ENCODE assay signal across 14 cellular contexts in the genomic region with DNA sequence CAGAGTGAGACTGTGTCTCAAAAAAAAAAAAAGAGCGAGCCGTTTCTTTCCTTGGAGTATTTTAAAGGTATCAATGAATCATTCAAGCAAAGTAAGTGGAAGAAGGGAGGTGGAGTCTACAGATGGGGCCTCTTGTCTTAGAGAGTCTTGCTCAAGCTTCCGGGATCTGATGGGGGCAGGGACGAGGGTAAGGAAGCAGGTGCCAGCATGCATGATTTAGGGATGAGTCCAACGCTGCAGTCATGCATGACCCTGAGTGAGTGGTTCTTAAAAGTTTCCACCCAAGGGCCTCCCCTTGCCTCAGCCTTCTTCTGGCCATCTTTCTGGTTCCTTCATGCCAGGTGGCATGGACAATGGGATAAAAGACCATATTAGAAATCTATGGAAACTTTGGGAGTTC.
DNase-seq lines count a peak whose midpoint lies in the region; ATAC-seq, FAIRE-seq and TF ChIP-seq lines count a peak whose summit lies in the region.
"Had no signal": no experiment of that assay in that cellular context is flagged by ENCODE, and none has a peak within 500 bp of the region (broad histone marks: within the 10 kb centered on the region; RNA-seq: fewer than 3 reads in every experiment).

No MANE protein-coding gene starts in this region.

- no peaks in the 10 kb centered on the region for H3K23me2 ChIP-seq in H9 (ENCODE audit: insufficient read length, low read depth, low read length, poor library complexity, severe bottlenecking)

- H3K9me3 Mint-ChIP-seq in H9 (peaks cover 0 to 4% of the 10 kb centered on the region in 2 experiments; a peak in 2 of 5 replicates), neural progenitor cell (peaks cover 9% of the 10 kb centered on the region)

- no peak overlapping the region for H3K4me3 ChIP-seq in neural progenitor cell

- H3F3A ChIP-seq in neural progenitor cell (ENCODE audit: low read depth), result peaks cover 14% of the 10 kb centered on the region

- TF ChIP-seq CTCF in H9 (conservative IDR thresholded peaks at IDR 0.05), result no peak
- no peak for TF ChIP-seq CTCF in neural progenitor cell (IDR thresholded peaks at IDR 0.05)

- H4K20me1 ChIP-seq in H9 (ENCODE audit: control insufficient read depth, insufficient read depth, insufficient read length), result no peaks in the 10 kb centered on the region
- H4K20me1 ChIP-seq in neural progenitor cell (ENCODE audit: low read depth), result no peaks in the 10 kb centered on the region

- H4K8ac ChIP-seq in H9 (replicated peaks; ENCODE audit: insufficient read length, low read depth, low read length), result no peak overlapping the region

- H4K5ac ChIP-seq in H9 (ENCODE audit: insufficient read length, low read depth, low read length), result no peak overlapping the region

- H3K4me3 Mint-ChIP-seq in H9 (no peak overlapping the region), neural progenitor cell (no peak overlapping the region)
- H3K4me3 Mint-ChIP-seq: activated B cell treated with CpG ODN at 0.5 μM for 24 hours had no signal

- no peak overlapping the region for H3K4ac ChIP-seq in H9 (ENCODE audit: low read depth, low read length)

- no peaks in the 10 kb centered on the region for H3K36me3 ChIP-seq in neural progenitor cell

- H3K27ac Mint-ChIP-seq in H9 (peak overlapping the region in 2 of 3 experiments; percentile 16 to 85; a peak in 3 of 7 replicates), neural progenitor cell (no peak overlapping the region)
- H3K27ac Mint-ChIP-seq: activated B cell treated with CpG ODN at 0.5 μM for 24 hours had no signal

- no peak overlapping the region for H2AK5ac ChIP-seq in H9 (ENCODE audit: insufficient read length, low read length)

- H4K91ac ChIP-seq in H9 (ENCODE audit: insufficient read length, low read depth, low read length), result no peak overlapping the region

- no peak overlapping the region for H3K27ac ChIP-seq in H9 (ENCODE audit: insufficient read length, low read depth, low read length)
- peak overlapping the region; percentile 23 for H3K27ac ChIP-seq in neural progenitor cell

- no peak overlapping the region for H2BK5ac ChIP-seq in H9 (ENCODE audit: insufficient read length, low read length)

- H3K18ac ChIP-seq in H9 (ENCODE audit: insufficient read length, low read depth, low read length), result no peak overlapping the region

- no peak overlapping the region for H2BK15ac ChIP-seq in H9 (ENCODE audit: low read depth, low read length)

- H3K27me3 ChIP-seq in H9 (ENCODE audit: insufficient read depth, low read length) (no peaks in the 10 kb centered on the region), neural progenitor cell (no peaks in the 10 kb centered on the region)

- no peak for DNase-seq in H9
- peak; percentile 85 for DNase-seq in NCI-H524 treated with DMSO at 0.1 percent for 48 hours (lab: John Stamatoyannopoulos, UW)
- DNase-seq in neural progenitor cell (ENCODE audit: low spot score), result no peak
- no peak for DNase-seq in SHP77 (lab: John Stamatoyannopoulos, UW)
- DNase-seq in frontal cortex (ENCODE audit: low spot score in 2 of 2), result no peak
- no peak for DNase-seq in UCSD-AML1 (lab: John Stamatoyannopoulos, UW; ENCODE audit: unreplicated experiment)
- DNase-seq: activated B cell treated with CpG ODN at 0.5 μM for 24 hours; activated T-cell treated with anti-CD3 and anti-CD28 coated beads, Interleukin-2, amount 50 U/mL, for 48 hours; Caco-2; NCI-H2171; SIG-M5; substantia nigra had no signal

- no peak for FAIRE-seq in frontal cortex (lab: Jason Lieb, UNC)

- no peak overlapping the region for H2BK120ac ChIP-seq in H9 (ENCODE audit: low read depth, low read length, poor library complexity, severe bottlenecking)

- H3K79me2 ChIP-seq in H9 (ENCODE audit: insufficient read depth, low read length), result no peaks in the 10 kb centered on the region
- H3K79me2 ChIP-seq in neural progenitor cell (ENCODE audit: low read depth), result peaks cover 51% of the 10 kb centered on the region

- no CpG with 5 or more reads among the region's 5 CpGs for WGBS in H9 (ENCODE audit: extremely low coverage, insufficient read length, low lambda C conversion rate)

- H3K4me1 ChIP-seq in H9 (ENCODE audit: insufficient read depth, low read length), result peaks cover 8% of the 10 kb centered on the region
- peaks cover 51% of the 10 kb centered on the region for H3K4me1 ChIP-seq in neural progenitor cell
- H3K4me1 ChIP-seq: Caco-2 had no signal

- H2BK20ac ChIP-seq in H9 (ENCODE audit: low read depth, low read length, poor library complexity, severe bottlenecking), result no peak overlapping the region

- H2BK12ac ChIP-seq in H9 (ENCODE audit: insufficient read length, low read depth, low read length), result no peak overlapping the region

- H3K27me3 Mint-ChIP-seq in H9 (ENCODE audit: low read depth) (no peaks in the 10 kb centered on the region), neural progenitor cell (ENCODE audit: insufficient read depth, low read depth) (peaks cover 3% of the 10 kb centered on the region)
- H3K27me3 Mint-ChIP-seq: activated B cell treated with CpG ODN at 0.5 μM for 24 hours had no signal

- no peak overlapping the region for H3K56ac ChIP-seq in H9 (ENCODE audit: insufficient read length, low read depth, low read length)

- no peak overlapping the region for H3K14ac ChIP-seq in H9 (ENCODE audit: insufficient read depth, low read length)

- no peaks in the 10 kb centered on the region for H3K9me3 ChIP-seq in H9 (ENCODE audit: control insufficient read depth, low read depth, low read length)
- no peaks in the 10 kb centered on the region for H3K9me3 ChIP-seq in neural progenitor cell (ENCODE audit: low read depth)

- no peaks in the 10 kb centered on the region for H3K79me1 ChIP-seq in H9 (ENCODE audit: insufficient read depth, low read depth, low read length, poor library complexity, severe bottlenecking)

- no peak overlapping the region for H3T11ph ChIP-seq in H9 (ENCODE audit: low read length)

- ATAC-seq in esophagus mucosa (peak; percentile 99), HG03439 (IDR thresholded peaks at IDR 0.05; ENCODE audit: unreplicated experiment) (no peak)

- peaks cover 3 to 9% (median 4%) of the 10 kb centered on the region in 3 experiments for H3K36me3 Mint-ChIP-seq in H9 (ENCODE audit: insufficient read depth in 1 of 3, low read depth in 3 of 3)
- H3K36me3 Mint-ChIP-seq in neural progenitor cell, result peaks cover 2% of the 10 kb centered on the region

- H3K4me2 ChIP-seq in H9 (ENCODE audit: insufficient read depth, insufficient read length, low read length), result no peak overlapping the region
- H3K4me2 ChIP-seq in neural progenitor cell, result peak overlapping the region; percentile 48

- H3K9ac ChIP-seq in H9 (ENCODE audit: extremely low read depth, insufficient read length, low read length) (no peak overlapping the region), neural progenitor cell (no peak overlapping the region)

- no peak overlapping the region for H3K23ac ChIP-seq in H9 (ENCODE audit: insufficient read length, low read depth, low read length)

- H3K4me1 Mint-ChIP-seq in H9 (peaks cover 52 to 57% of the 10 kb centered on the region in 2 experiments), neural progenitor cell (peaks cover 62% of the 10 kb centered on the region)
- H3K4me1 Mint-ChIP-seq: activated B cell treated with CpG ODN at 0.5 μM for 24 hours had no signal

- H2AFZ ChIP-seq in H9 (ENCODE audit: low read length) (no peak overlapping the region), neural progenitor cell (replicated peaks) (no peak overlapping the region)
